In genomic region chr12:112418596-112419268, GRCh38 we compare ENCODE assay signal across 8 cellular contexts. TPM values are rescaled to one million over a fixed set of nuclear protein-coding genes. Genes with fewer than 3 reads are reported as not detected.
DNase-seq lines count a peak whose midpoint lies in the region; ATAC-seq, FAIRE-seq and TF ChIP-seq lines count a peak whose summit lies in the region.

Gene PTPN11 (plus strand): TSS chr12:112418947. CDS start chr12:112419112, 165 bp downstream.

- no peaks in the 10 kb centered on the region for H3K9me3 Mint-ChIP-seq in astrocyte (ENCODE audit: unreplicated experiment)

- peak within 1 kb of the TSS; percentile 82 for H3K4me2 ChIP-seq in astrocyte (ENCODE audit: low read length)
- H3K4me2 ChIP-seq in hepatocyte: peak within 1 kb of the TSS; percentile 80

- peak within 1 kb of the TSS; percentile 99 for H3K27ac Mint-ChIP-seq in astrocyte (ENCODE audit: unreplicated experiment)

- H3K27ac ChIP-seq in astrocyte (ENCODE audit: low read depth, low read length) (peak within 1 kb of the TSS; percentile 98), hepatocyte (peak within 1 kb of the TSS; percentile 99)

- no peaks in the 10 kb centered on the region for H3K9me3 ChIP-seq in astrocyte (ENCODE audit: insufficient read depth, low read depth, low read length)
- no peaks in the 10 kb centered on the region for H3K9me3 ChIP-seq in hepatocyte (ENCODE audit: low read depth)

- H3K9ac ChIP-seq in astrocyte (ENCODE audit: low read length): peak within 1 kb of the TSS; percentile 98

- no peaks in the 10 kb centered on the region for H3K36me3 Mint-ChIP-seq in astrocyte (ENCODE audit: low read depth, unreplicated experiment)

- no peaks in the 10 kb centered on the region for H3K27me3 Mint-ChIP-seq in astrocyte (ENCODE audit: low read depth, unreplicated experiment)

- no peaks in the 10 kb centered on the region for H3K9me2 ChIP-seq in hepatocyte (replicated peaks; ENCODE audit: insufficient read depth)

- H4K20me1 ChIP-seq in astrocyte (ENCODE audit: insufficient read depth, low read length) (peaks cover 41% of the 10 kb centered on the region), hepatocyte (ENCODE audit: insufficient read depth, poor library complexity, severe bottlenecking) (peaks cover 16% of the 10 kb centered on the region)

- H3K4me1 ChIP-seq in astrocyte (ENCODE audit: insufficient read depth, low read length) (peaks cover 7% of the 10 kb centered on the region), hepatocyte (ENCODE audit: insufficient read depth) (peaks cover 37% of the 10 kb centered on the region)

- DNase-seq in NCI-H1417 treated with DMSO at 0.1 percent for 48 hours (lab: John Stamatoyannopoulos, UW) (peak; percentile 41), T-helper 9 cell (peak; percentile 89), astrocyte (ENCODE audit: low read depth) (peak; percentile 59), hepatocyte (ENCODE audit: low spot score) (peak; percentile 94), retinal pigment epithelial cell (ENCODE audit: low read depth) (no peak), OCI-M2 (lab: John Stamatoyannopoulos, UW; ENCODE audit: unreplicated experiment) (no peak)

- peak; percentile 66 for ATAC-seq in HG02763 (IDR thresholded peaks at IDR 0.05; ENCODE audit: unreplicated experiment)

- under 1% methylated on average over 38 of the region's 86 CpGs for WGBS in hepatocyte (ENCODE audit: low lambda C conversion rate, missing lambda C conversion rate)

- TF ChIP-seq POLR2A in GM15510 (IDR thresholded peaks at IDR 0.05; ENCODE audit: borderline replicate concordance, extremely low read depth, insufficient read length): peak; percentile 99

- H3K4me3 ChIP-seq in astrocyte (ENCODE audit: insufficient read depth, low read depth, low read length) (peak within 1 kb of the TSS; percentile 92), hepatocyte (peak within 1 kb of the TSS; percentile 79), retinal pigment epithelial cell (ENCODE audit: low read length) (peak within 1 kb of the TSS; percentile 93)

- H3K79me2 ChIP-seq in astrocyte (ENCODE audit: insufficient read depth, low read length) (peaks cover 53% of the 10 kb centered on the region), hepatocyte (peaks cover 52% of the 10 kb centered on the region)

- H3K4me3 Mint-ChIP-seq in astrocyte (ENCODE audit: unreplicated experiment): peak within 1 kb of the TSS; percentile 96

- peaks cover 19% of the 10 kb centered on the region for H3K4me1 Mint-ChIP-seq in astrocyte (ENCODE audit: low read depth, unreplicated experiment)

- no peaks in the 10 kb centered on the region for H3K36me3 ChIP-seq in astrocyte (ENCODE audit: insufficient read depth, low read length)
- no peaks in the 10 kb centered on the region for H3K36me3 ChIP-seq in hepatocyte (replicated peaks; ENCODE audit: insufficient read depth, low read depth)

- FAIRE-seq in astrocyte (lab: Jason Lieb, UNC): no peak

- H3K27me3 ChIP-seq in astrocyte (ENCODE audit: insufficient read depth, low read length): no peaks in the 10 kb centered on the region
- H3K27me3 ChIP-seq in hepatocyte: no peaks in the 10 kb centered on the region

- TF ChIP-seq CTCF in astrocyte (IDR thresholded peaks at IDR 0.05; ENCODE audit: insufficient read depth, low read depth, low read length): no peak
- peak; percentile 60 for TF ChIP-seq CTCF in hepatocyte (IDR thresholded peaks at IDR 0.05; ENCODE audit: poor library complexity)
- TF ChIP-seq CTCF in retinal pigment epithelial cell (conservative IDR thresholded peaks at IDR 0.05; ENCODE audit: low read depth, low read length): peak; percentile 47

- peak within 1 kb of the TSS; percentile 88 for H2AFZ ChIP-seq in astrocyte (ENCODE audit: low read depth, low read length)
- H2AFZ ChIP-seq in hepatocyte: peak within 1 kb of the TSS; percentile 78

RNA-seq across cellular contexts. Expression of gene PTPN11, which starts in this region (rescaled TPM):
- total RNA-seq in astrocyte (128 and 143 TPM in 2 replicates), hepatocyte (102 and 115 TPM in 2 replicates)
- polyA plus RNA-seq in hepatocyte: 56.0 and 66.6 TPM in 2 replicates

Comparison
In these comparisons a context has a peak if more than half of its experiments do, and no peak if none do; other contexts are left out.
1. DNase-seq: peak in NCI-H1417 treated with DMSO at 0.1 percent for 48 hours (single experiment), T-helper 9 cell (single experiment), astrocyte (single experiment) and hepatocyte (single experiment); none in retinal pigment epithelial cell (single experiment) and OCI-M2 (single experiment).
2. Peak in every context shown above with its lines, with median percentiles within 50 percentile points of each other: H3K4me3 ChIP-seq.